Comparison of ENCODE assay signal across 19 cellular contexts in genomic region chr2:26136431-26136830, GRCh38.
"Had no signal": no experiment of that assay in that cellular context is flagged by ENCODE, and none has a peak within 500 bp of the region (broad histone marks: within the 10 kb centered on the region; RNA-seq: fewer than 3 reads in every experiment).

No MANE protein-coding gene starts in this region.

- FAIRE-seq: kidney had no signal

- H3K4me3 ChIP-seq: lung, right atrium auricular region, skin epidermis, vagina had no signal

- DNase-seq: activated B cell treated with CpG ODN at 0.5 μM for 24 hours; activated CD4-positive, alpha-beta memory T cell treated with anti-CD3 and anti-CD28 coated beads for 36 hours; activated CD4-positive, alpha-beta T cell treated with anti-CD3 and anti-CD28 coated beads for 4 hours; activated CD8-positive, alpha-beta memory T cell treated with anti-CD3 and anti-CD28 coated beads, Interleukin-2, amount 10 ng/mL, durations not matched to agents 7 days and 5 days; foreskin keratinocyte; kidney; stimulated activated CD4-positive, alpha-beta T cell treated with anti-CD3 and anti-CD28 coated beads, Interleukin-2, amount 100 ng/mL, for 48 hours; T-helper 9 cell; trophoblast cell had no signal

- H3K27me3 ChIP-seq: foreskin keratinocyte, right atrium auricular region, vagina had no signal

- H3K4me1 ChIP-seq: foreskin keratinocyte, vagina had no signal

- H3K27ac ChIP-seq: epithelial cell of prostate, foreskin keratinocyte, right atrium auricular region, skin epidermis, vagina had no signal

- H3K4me3 Mint-ChIP-seq: activated B cell treated with CpG ODN at 0.5 μM for 24 hours; activated CD4-positive, alpha-beta memory T cell treated with anti-CD3 and anti-CD28 coated beads for 36 hours; activated CD8-positive, alpha-beta memory T cell treated with anti-CD3 and anti-CD28 coated beads, Interleukin-2, amount 10 ng/mL, durations not matched to agents 7 days and 5 days; activated naive CD8-positive, alpha-beta T cell; dendritic cell treated with granulocyte-macrophage colony-stimulating factor and Interleukin-4, amounts not matched to agents 40 ng/mL and 50 ng/mL, for 4 days; stimulated activated naive CD8-positive, alpha-beta T cell treated with anti-CD3 and anti-CD28 coated beads, Interleukin-15, Interleukin-2, amounts not matched to agents 100 ng/mL and 50 ng/mL, for 24 hours had no signal

- H3K27me3 Mint-ChIP-seq: activated B cell treated with CpG ODN at 0.5 μM for 24 hours; activated CD4-positive, alpha-beta memory T cell treated with anti-CD3 and anti-CD28 coated beads for 36 hours; activated CD8-positive, alpha-beta memory T cell treated with anti-CD3 and anti-CD28 coated beads, Interleukin-2, amount 10 ng/mL, durations not matched to agents 7 days and 5 days; activated naive CD8-positive, alpha-beta T cell; dendritic cell treated with granulocyte-macrophage colony-stimulating factor and Interleukin-4, amounts not matched to agents 40 ng/mL and 50 ng/mL, for 4 days; progenitor cell of endocrine pancreas; stimulated activated naive CD8-positive, alpha-beta T cell treated with anti-CD3 and anti-CD28 coated beads, Interleukin-15, Interleukin-2, amounts not matched to agents 100 ng/mL and 50 ng/mL, for 24 hours had no signal

- H3K9me3 Mint-ChIP-seq: activated B cell treated with CpG ODN at 0.5 μM for 24 hours; activated CD4-positive, alpha-beta memory T cell treated with anti-CD3 and anti-CD28 coated beads for 36 hours; dendritic cell treated with granulocyte-macrophage colony-stimulating factor and Interleukin-4, amounts not matched to agents 40 ng/mL and 50 ng/mL, for 4 days; stimulated activated naive CD8-positive, alpha-beta T cell treated with anti-CD3 and anti-CD28 coated beads, Interleukin-15, Interleukin-2, amounts not matched to agents 100 ng/mL and 50 ng/mL, for 24 hours had no signal

- ATAC-seq: activated CD8-positive, alpha-beta memory T cell treated with anti-CD3 and anti-CD28 coated beads, Interleukin-2, amount 10 ng/mL, durations not matched to agents 7 days and 5 days; foreskin keratinocyte; left lobe of liver had no signal

- H3K27ac Mint-ChIP-seq: activated B cell treated with CpG ODN at 0.5 μM for 24 hours; activated CD4-positive, alpha-beta memory T cell treated with anti-CD3 and anti-CD28 coated beads for 36 hours; activated CD8-positive, alpha-beta memory T cell treated with anti-CD3 and anti-CD28 coated beads, Interleukin-2, amount 10 ng/mL, durations not matched to agents 7 days and 5 days; activated naive CD8-positive, alpha-beta T cell; dendritic cell treated with granulocyte-macrophage colony-stimulating factor and Interleukin-4, amounts not matched to agents 40 ng/mL and 50 ng/mL, for 4 days; progenitor cell of endocrine pancreas; stimulated activated naive CD8-positive, alpha-beta T cell treated with anti-CD3 and anti-CD28 coated beads, Interleukin-15, Interleukin-2, amounts not matched to agents 100 ng/mL and 50 ng/mL, for 24 hours had no signal

- H3K4me1 Mint-ChIP-seq: activated B cell treated with CpG ODN at 0.5 μM for 24 hours had no signal

- H3K9me3 ChIP-seq: right atrium auricular region, vagina had no signal
